8 cellular contexts compared by ENCODE assay signal in genomic region chr1:176206961-176207902, GRCh38. TPM values are rescaled to one million over a fixed set of nuclear protein-coding genes. Genes with fewer than 3 reads are reported as not detected.
DNase-seq lines count a peak whose midpoint lies in the region; ATAC-seq, FAIRE-seq and TF ChIP-seq lines count a peak whose summit lies in the region.

TSS of gene COP1 (minus strand) at chr1:176207286. CDS start at chr1:176206978, 308 bp downstream.

- H3K27me3 ChIP-seq in BJ (ENCODE audit: control insufficient read depth, insufficient read depth, low read length) (no peaks in the 10 kb centered on the region), layer of hippocampus (ENCODE audit: control insufficient read depth, insufficient read depth, low read length) (no peaks in the 10 kb centered on the region)

- no peaks in the 10 kb centered on the region for H3K36me3 ChIP-seq in BJ (ENCODE audit: control insufficient read depth, insufficient read depth, low read length)

- H3K4me3 ChIP-seq in BJ (ENCODE audit: low read depth, low read length) = peak within 1 kb of the TSS; percentile 97

- CTCF ChIA-PET in BJ (lab: Yijun Ruan, JAX) = interaction anchor here (1.2 kb wide), 1 partner anchor 87 kb away, joined by 7 read pairs; no protein-coding TSS in a partner anchor

- TF ChIP-seq CTCF in BJ (IDR thresholded peaks at IDR 0.05; ENCODE audit: insufficient read depth, low read depth, low read length) = no peak

- POLR2A ChIA-PET in BJ (lab: Charles Lee) = interaction anchor here (0.6 kb wide), 1 partner anchor 263 kb away, joined by 3 read pairs; no protein-coding TSS in a partner anchor

- peak; percentile 92 for FAIRE-seq in GM19239 (lab: Jason Lieb, UNC)

- ATAC-seq in HG03457 (IDR thresholded peaks at IDR 0.05; ENCODE audit: unreplicated experiment) = peak; percentile 77

- peak within 1 kb of the TSS; percentile 85 for H3K27ac ChIP-seq in cingulate gyrus (ENCODE audit: low read depth, low read length)
- H3K27ac ChIP-seq in layer of hippocampus (ENCODE audit: low read depth, low read length) = peak within 1 kb of the TSS; percentile 91

- DNase-seq in BJ (ENCODE audit: low read depth) = peak; percentile 74
- peak; percentile 74 for DNase-seq in GM19239 (ENCODE audit: insufficient read length, low spot score)
- peak; percentile 55 for DNase-seq in NCI-H524 treated with DMSO at 0.1 percent for 48 hours (lab: John Stamatoyannopoulos, UW)
- DNase-seq in activated CD4-positive, alpha-beta T cell treated with anti-CD3 and anti-CD28 coated beads for 4 hours = peak; percentile 94 to 95
- DNase-seq in stimulated activated CD4-positive, alpha-beta T cell treated with anti-CD3 and anti-CD28 coated beads, Interleukin-1b, Interleukin-23, amount 100 ng/mL, for 4 hours (ENCODE audit: low read depth in 2 of 2) = peak; percentile 93 to 95

RNA-seq across cellular contexts. Expression of gene COP1, which starts in this region (rescaled TPM):
- polyA plus RNA-seq in BJ (2011; rRNA removed) = 14.8 and 31.2 TPM in 2 replicates
- 29.6 and 32.8 TPM in 2 replicates for polyA minus RNA-seq in BJ (2011; rRNA and poly(A)+ RNA removed)

Comparison
In these comparisons a context has a peak if more than half of its experiments do, and no peak if none do; other contexts are left out.
1. Peak in every context shown above with its lines: DNase-seq, ATAC-seq, H3K4me3 ChIP-seq and H3K27ac ChIP-seq.